ENCODE assay signal across 25 cellular contexts in genomic region chr2:40304340-40304739, GRCh38.
DNase-seq lines count a peak whose midpoint lies in the region; ATAC-seq and TF ChIP-seq lines count a peak whose summit lies in the region.
"Had no signal": no experiment of that assay in that cellular context is flagged by ENCODE, and none has a peak within 500 bp of the region (broad histone marks: within the 10 kb centered on the region; RNA-seq: fewer than 3 reads in every experiment).

No MANE protein-coding gene starts in this region.

- ATAC-seq in GM23338 (peak; percentile 62), left ventricle myocardium superior (peak; percentile 77), GM21528 (IDR thresholded peaks at IDR 0.05; ENCODE audit: low FRiP score, unreplicated experiment) (no peak), GM18861 (IDR thresholded peaks at IDR 0.05; ENCODE audit: unreplicated experiment) (no peak)
- ATAC-seq: body of pancreas, gastroesophageal sphincter, SK-N-SH treated with all-trans-retinoic acid at 6 μM for 48 hours had no signal

- H3K27me3 ChIP-seq in GM23338 (ENCODE audit: insufficient read depth) (no peaks in the 10 kb centered on the region), skeletal muscle satellite cell (ENCODE audit: control insufficient read depth, insufficient read depth, low read length) (no peaks in the 10 kb centered on the region), esophagus muscularis mucosa (no peaks in the 10 kb centered on the region)
- H3K27me3 ChIP-seq: body of pancreas, colonic mucosa, gastroesophageal sphincter, sigmoid colon, suprapubic skin had no signal

- H3K9ac ChIP-seq in skeletal muscle satellite cell (ENCODE audit: low read depth, low read length) = no peak overlapping the region

- H3K9me3 Mint-ChIP-seq in GM23338 = no peaks in the 10 kb centered on the region
- H3K9me3 Mint-ChIP-seq: activated CD4-positive, alpha-beta T cell treated with anti-CD3 and anti-CD28 coated beads, Interleukin-2, amount 10 ng/mL, durations not matched to agents 7 days and 5 days; activated T-helper 2 cell treated with anti-CD3 and anti-CD28 coated beads, Interferon-gamma antibody, Interleukin-2, Interleukin-4, amounts not matched to agents 10 μg/mL and 5 μg/mL and 100 μg/mL, durations not matched to agents 14 hours and 24 hours and 36 hours; nephron had no signal

- TF ChIP-seq CTCF in GM23338 (conservative IDR thresholded peaks at IDR 0.05; ENCODE audit: low read depth in 2 of 2) = no peak
- TF ChIP-seq CTCF in esophagus muscularis mucosa (IDR thresholded peaks at IDR 0.05) = no peak

- DNase-seq in GM23338 (ENCODE audit: low spot score) = peak; percentile 38
- peak; percentile 91 for DNase-seq in astrocyte of the hippocampus (ENCODE audit: low read depth, low spot score)
- peak; percentile 42 for DNase-seq in left ventricle myocardium superior
- no peak for DNase-seq in esophagus muscularis mucosa (ENCODE audit: extremely low spot score)
- DNase-seq: activated CD4-positive, alpha-beta T cell treated with anti-CD3 and anti-CD28 coated beads, Interleukin-2, amount 10 ng/mL, durations not matched to agents 7 days and 5 days; body of pancreas; CD4-positive, alpha-beta memory T cell; colonic mucosa; DMS153; Kasumi-1; NCI-H1092 treated with DMSO at 0.1 percent for 48 hours; NCI-H2081 treated with DMSO at 0.1 percent for 48 hours; NCI-H526 treated with DMSO at 0.1 percent for 48 hours; sigmoid colon had no signal

- H3K4me2 ChIP-seq in GM23338 = no peak overlapping the region
- peak overlapping the region; percentile 32 for H3K4me2 ChIP-seq in skeletal muscle satellite cell (ENCODE audit: low read length)

- 0 out of 2 replicates have a peak, but pooled peaks cover 7% of the 10 kb centered on the region for H3K9me2 ChIP-seq in GM23338 (ENCODE audit: insufficient read depth)

- H3K4me3 ChIP-seq in GM23338 (no peak overlapping the region), skeletal muscle satellite cell (ENCODE audit: low read length) (no peak overlapping the region), esophagus muscularis mucosa (no peak overlapping the region)
- H3K4me3 ChIP-seq: body of pancreas, colonic mucosa, gastroesophageal sphincter, sigmoid colon, suprapubic skin had no signal

- TF ChIP-seq POLR2A in esophagus muscularis mucosa (IDR thresholded peaks at IDR 0.05; ENCODE audit: low read depth) = no peak

- H2AFZ ChIP-seq in GM23338 = peak overlapping the region; percentile 78; the same call in 1 of the 2 replicates

- H3K27ac Mint-ChIP-seq in GM23338 = peak overlapping the region; percentile 36; the same call in 1 of the 2 replicates
- H3K27ac Mint-ChIP-seq: activated CD4-positive, alpha-beta T cell treated with anti-CD3 and anti-CD28 coated beads, Interleukin-2, amount 10 ng/mL, durations not matched to agents 7 days and 5 days; activated naive CD8-positive, alpha-beta T cell; activated T-helper 2 cell treated with anti-CD3 and anti-CD28 coated beads, Interferon-gamma antibody, Interleukin-2, Interleukin-4, amounts not matched to agents 10 μg/mL and 5 μg/mL and 100 μg/mL, durations not matched to agents 14 hours and 24 hours and 36 hours; CD4-positive, alpha-beta memory T cell; nephron had no signal

- peaks cover 17% of the 10 kb centered on the region for H3K4me1 Mint-ChIP-seq in GM23338
- H3K4me1 Mint-ChIP-seq: activated CD4-positive, alpha-beta T cell treated with anti-CD3 and anti-CD28 coated beads, Interleukin-2, amount 10 ng/mL, durations not matched to agents 7 days and 5 days; CD4-positive, alpha-beta memory T cell had no signal

- TF ChIP-seq EP300 in esophagus muscularis mucosa (IDR thresholded peaks at IDR 0.05) = no peak

- intact Hi-C loops in left ventricle myocardium superior (cut with micrococcal nuclease) = no loop called here
- intact Hi-C loops in esophagus muscularis mucosa (cut with DNase I) = no loop called here

- H4K20me1 ChIP-seq in GM23338 (replicated peaks; ENCODE audit: insufficient read depth) = no peaks in the 10 kb centered on the region; the same call in 1 of the 2 replicates

- no peaks in the 10 kb centered on the region for H3K36me3 Mint-ChIP-seq in GM23338 (ENCODE audit: low read depth)
- H3K36me3 Mint-ChIP-seq: activated naive CD8-positive, alpha-beta T cell; CD4-positive, alpha-beta memory T cell had no signal

- no peak overlapping the region for H3K27ac ChIP-seq in GM23338 (ENCODE audit: low read depth)
- H3K27ac ChIP-seq in esophagus muscularis mucosa (replicated peaks in 1 of 4) = no peak overlapping the region
- H3K27ac ChIP-seq: body of pancreas, colonic mucosa, gastroesophageal sphincter, RWPE1, sigmoid colon, suprapubic skin, VCaP had no signal

- no peaks in the 10 kb centered on the region for H3K9me3 ChIP-seq in skeletal muscle satellite cell (replicated peaks; ENCODE audit: low read length)
- no peaks in the 10 kb centered on the region for H3K9me3 ChIP-seq in esophagus muscularis mucosa
- H3K9me3 ChIP-seq: body of pancreas, colonic mucosa, gastroesophageal sphincter, sigmoid colon, suprapubic skin had no signal

- no peaks in the 10 kb centered on the region for H3K4me1 ChIP-seq in GM23338 (ENCODE audit: insufficient read depth)
- H3K4me1 ChIP-seq in skeletal muscle satellite cell (ENCODE audit: control insufficient read depth, insufficient read depth, low read length) = peaks cover 11% of the 10 kb centered on the region
- peaks cover 19 to 31% (median 26%) of the 10 kb centered on the region in 4 donors for H3K4me1 ChIP-seq in esophagus muscularis mucosa
- H3K4me1 ChIP-seq: colonic mucosa had no signal

- no peak overlapping the region for H3K4me3 Mint-ChIP-seq in GM23338
- H3K4me3 Mint-ChIP-seq: activated CD4-positive, alpha-beta T cell treated with anti-CD3 and anti-CD28 coated beads, Interleukin-2, amount 10 ng/mL, durations not matched to agents 7 days and 5 days; activated naive CD8-positive, alpha-beta T cell; CD4-positive, alpha-beta memory T cell; nephron had no signal

- H3F3A ChIP-seq in GM23338 (replicated peaks; ENCODE audit: low read depth) = no peaks in the 10 kb centered on the region

- whole genome bisulfite sequencing in esophagus muscularis mucosa = 85% methylated on average over 8 of the region's 8 CpGs

- H3K79me2 ChIP-seq in GM23338 (replicated peaks; ENCODE audit: insufficient read depth) = no peaks in the 10 kb centered on the region

- peaks cover 1% of the 10 kb centered on the region for H3K27me3 Mint-ChIP-seq in GM23338 (ENCODE audit: insufficient read depth, low read depth, poor library complexity)
- H3K27me3 Mint-ChIP-seq: activated CD4-positive, alpha-beta T cell treated with anti-CD3 and anti-CD28 coated beads, Interleukin-2, amount 10 ng/mL, durations not matched to agents 7 days and 5 days; activated naive CD8-positive, alpha-beta T cell; CD4-positive, alpha-beta memory T cell had no signal

- H3K36me3 ChIP-seq in GM23338 (ENCODE audit: insufficient read depth) = no peaks in the 10 kb centered on the region
- no peaks in the 10 kb centered on the region for H3K36me3 ChIP-seq in skeletal muscle satellite cell (ENCODE audit: insufficient read depth, low read length)
- H3K36me3 ChIP-seq in esophagus muscularis mucosa = no peaks in the 10 kb centered on the region
- H3K36me3 ChIP-seq: colonic mucosa, gastroesophageal sphincter, sigmoid colon, suprapubic skin had no signal

TF ChIP-seq in GM23338, 12 proteins besides CTCF, POLR2A, EP300 and RAD21 (continues in another document):
- TF ChIP-seq EZH2phosphoT487 (IDR thresholded peaks at IDR 0.05; ENCODE audit: unreplicated experiment) (no peak), EZH2 (IDR thresholded peaks at IDR 0.05; ENCODE audit: low read depth, unreplicated experiment) (no peak), NANOG (IDR thresholded peaks at IDR 0.05; ENCODE audit: borderline replicate concordance) (no peak), CREB1 (CRISPR knock-in tag; IDR thresholded peaks at IDR 0.05; ENCODE audit: low read depth) (no peak), ZNF114 (CRISPR knock-in tag; IDR thresholded peaks at IDR 0.05) (no peak), JUNB (IDR thresholded peaks at IDR 0.05; ENCODE audit: unreplicated experiment) (no peak), ZNF331 (CRISPR knock-in tag; IDR thresholded peaks at IDR 0.05; ENCODE audit: low read depth) (no peak)
- TF ChIP-seq, protein P1, sequence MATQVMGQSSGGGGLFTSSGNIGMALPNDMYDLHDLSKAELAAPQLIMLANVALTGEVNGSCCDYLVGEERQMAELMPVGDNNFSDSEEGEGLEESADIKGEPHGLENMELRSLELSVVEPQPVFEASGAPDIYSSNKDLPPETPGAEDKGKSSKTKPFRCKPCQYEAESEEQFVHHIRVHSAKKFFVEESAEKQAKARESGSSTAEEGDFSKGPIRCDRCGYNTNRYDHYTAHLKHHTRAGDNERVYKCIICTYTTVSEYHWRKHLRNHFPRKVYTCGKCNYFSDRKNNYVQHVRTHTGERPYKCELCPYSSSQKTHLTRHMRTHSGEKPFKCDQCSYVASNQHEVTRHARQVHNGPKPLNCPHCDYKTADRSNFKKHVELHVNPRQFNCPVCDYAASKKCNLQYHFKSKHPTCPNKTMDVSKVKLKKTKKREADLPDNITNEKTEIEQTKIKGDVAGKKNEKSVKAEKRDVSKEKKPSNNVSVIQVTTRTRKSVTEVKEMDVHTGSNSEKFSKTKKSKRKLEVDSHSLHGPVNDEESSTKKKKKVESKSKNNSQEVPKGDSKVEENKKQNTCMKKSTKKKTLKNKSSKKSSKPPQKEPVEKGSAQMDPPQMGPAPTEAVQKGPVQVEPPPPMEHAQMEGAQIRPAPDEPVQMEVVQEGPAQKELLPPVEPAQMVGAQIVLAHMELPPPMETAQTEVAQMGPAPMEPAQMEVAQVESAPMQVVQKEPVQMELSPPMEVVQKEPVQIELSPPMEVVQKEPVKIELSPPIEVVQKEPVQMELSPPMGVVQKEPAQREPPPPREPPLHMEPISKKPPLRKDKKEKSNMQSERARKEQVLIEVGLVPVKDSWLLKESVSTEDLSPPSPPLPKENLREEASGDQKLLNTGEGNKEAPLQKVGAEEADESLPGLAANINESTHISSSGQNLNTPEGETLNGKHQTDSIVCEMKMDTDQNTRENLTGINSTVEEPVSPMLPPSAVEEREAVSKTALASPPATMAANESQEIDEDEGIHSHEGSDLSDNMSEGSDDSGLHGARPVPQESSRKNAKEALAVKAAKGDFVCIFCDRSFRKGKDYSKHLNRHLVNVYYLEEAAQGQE (IDR thresholded peaks at IDR 0.05; ENCODE audit: unreplicated experiment) = no peak

Comparison
In these comparisons a context has a peak if more than half of its experiments do, and no peak if none do; other contexts are left out.
1. ATAC-seq: peak in GM23338 (single experiment) and left ventricle myocardium superior (single experiment); none in GM21528 (single experiment) and GM18861 (single experiment).